Comparison of ENCODE assay signal across 1 cellular context in the genomic region with DNA sequence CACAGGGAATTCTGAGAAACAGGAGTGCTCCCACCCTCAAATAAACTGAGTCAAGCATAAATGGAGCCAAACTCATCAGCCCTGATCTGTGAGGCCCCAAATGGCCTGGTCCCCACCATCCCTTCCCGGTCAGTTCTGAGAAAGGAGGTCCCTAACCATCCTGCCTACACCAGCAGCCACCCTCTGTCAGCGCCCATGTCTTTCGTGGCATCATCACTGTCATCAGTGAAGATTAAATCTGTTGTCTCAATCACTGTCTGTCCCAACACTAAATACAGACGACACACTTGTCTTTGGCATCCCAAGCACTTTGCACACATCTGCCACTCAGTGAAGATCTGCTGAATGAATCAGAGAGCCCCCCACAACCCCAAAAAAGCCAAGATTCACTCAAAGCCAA.
TF ChIP-seq lines count a peak whose summit lies in the region.

No MANE protein-coding gene starts in this region.

TF ChIP-seq in IMR-90, 13 proteins besides CTCF, POLR2A, EP300 and RAD21 (continued from another document):
- TF ChIP-seq, protein P1, sequence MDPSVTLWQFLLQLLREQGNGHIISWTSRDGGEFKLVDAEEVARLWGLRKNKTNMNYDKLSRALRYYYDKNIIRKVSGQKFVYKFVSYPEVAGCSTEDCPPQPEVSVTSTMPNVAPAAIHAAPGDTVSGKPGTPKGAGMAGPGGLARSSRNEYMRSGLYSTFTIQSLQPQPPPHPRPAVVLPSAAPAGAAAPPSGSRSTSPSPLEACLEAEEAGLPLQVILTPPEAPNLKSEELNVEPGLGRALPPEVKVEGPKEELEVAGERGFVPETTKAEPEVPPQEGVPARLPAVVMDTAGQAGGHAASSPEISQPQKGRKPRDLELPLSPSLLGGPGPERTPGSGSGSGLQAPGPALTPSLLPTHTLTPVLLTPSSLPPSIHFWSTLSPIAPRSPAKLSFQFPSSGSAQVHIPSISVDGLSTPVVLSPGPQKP (IDR thresholded peaks at IDR 0.05; ENCODE audit: borderline replicate concordance, low read depth, low read length): no peak
- no peak for TF ChIP-seq MAFK (IDR thresholded peaks at IDR 0.05; ENCODE audit: low read depth, low read length)
- no peak for TF ChIP-seq MXI1 (IDR thresholded peaks at IDR 0.05; ENCODE audit: borderline replicate concordance, low read depth, low read length)
- TF ChIP-seq RCOR1 (IDR thresholded peaks at IDR 0.05; ENCODE audit: insufficient replicate concordance, low read length): no peak
- no peak for TF ChIP-seq CHD1 (IDR thresholded peaks at IDR 0.05; ENCODE audit: low read depth, low read length)
- no peak for TF ChIP-seq NFE2L2 (IDR thresholded peaks at IDR 0.05; ENCODE audit: low read depth, low read length)
- TF ChIP-seq SMC3 (IDR thresholded peaks at IDR 0.05; ENCODE audit: low read depth, low read length): no peak
- TF ChIP-seq FOS (IDR thresholded peaks at IDR 0.05; ENCODE audit: low read depth, low read length): no peak
- TF ChIP-seq BHLHE40 (IDR thresholded peaks at IDR 0.05; ENCODE audit: low read depth, low read length): no peak
